ENCODE assay signal across 16 cellular contexts in the genomic region with DNA sequence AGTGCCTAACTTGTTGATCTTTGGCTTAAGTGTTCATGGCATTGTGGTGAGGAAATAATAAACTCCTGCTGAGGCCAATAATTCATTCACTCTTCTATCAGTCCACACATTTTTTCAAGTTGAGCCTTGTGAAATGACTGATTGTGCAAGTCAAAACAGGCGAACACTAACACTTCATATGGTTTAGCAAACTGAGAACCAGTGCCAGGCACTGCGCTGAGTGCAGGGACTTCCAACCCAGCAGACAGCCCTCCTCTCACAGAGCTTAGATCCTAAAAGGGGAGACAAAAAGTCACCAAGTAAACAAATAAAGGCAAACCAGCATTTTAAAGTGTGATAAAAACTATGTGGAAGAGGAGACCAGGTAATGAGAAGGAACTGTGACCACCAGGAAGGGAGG.
DNase-seq lines count a peak whose midpoint lies in the region; ATAC-seq and TF ChIP-seq lines count a peak whose summit lies in the region.
"Had no signal": no experiment of that assay in that cellular context is flagged by ENCODE, and none has a peak within 500 bp of the region (broad histone marks: within the 10 kb centered on the region; RNA-seq: fewer than 3 reads in every experiment).

No MANE protein-coding gene starts in this region.

- 71 to 81% (median 73%) methylated on average over 2 of the region's 2 CpGs for WGBS in heart left ventricle, 4 donors

- H3K9me3 ChIP-seq in heart left ventricle, result peaks cover 0 to 6% (median 0%) of the 10 kb centered on the region in 12 donors

- ATAC-seq in left ventricle myocardium superior (peak; percentile 48), heart left ventricle (no peak), left lobe of liver (peak; percentile 59), omental fat pad (ENCODE audit: low FRiP score) (peak; percentile 48), HG03571 (IDR thresholded peaks at IDR 0.05; ENCODE audit: unreplicated experiment) (no peak), HG02885 (IDR thresholded peaks at IDR 0.05; ENCODE audit: poor library complexity, unreplicated experiment) (no peak)
- ATAC-seq: HCT116 had no signal

- H3K4me3 ChIP-seq in heart left ventricle, result no peak overlapping the region

- H3K27me3 ChIP-seq in heart left ventricle, result no peaks in the 10 kb centered on the region

- intact Hi-C loops in left ventricle myocardium superior (cut with micrococcal nuclease), result no loop called here
- intact Hi-C loops in heart left ventricle (cut with DNase I), result no loop called here

- no peak for TF ChIP-seq POLR2A in heart left ventricle (IDR thresholded peaks at IDR 0.05)

- no peaks in the 10 kb centered on the region for H3K36me3 ChIP-seq in heart left ventricle

- H3K4me1 ChIP-seq in heart left ventricle, result no peaks in the 10 kb centered on the region

- TF ChIP-seq CTCF in heart left ventricle (IDR thresholded peaks at IDR 0.05) (no peak), omental fat pad (IDR thresholded peaks at IDR 0.05) (no peak)

- H3K27ac ChIP-seq in heart left ventricle, result no peak overlapping the region

- DNase-seq in left ventricle myocardium superior (peak; percentile 33), heart left ventricle (no peak), left lobe of liver (ENCODE audit: low spot score) (no peak), omental fat pad (ENCODE audit: low spot score) (no peak)
- DNase-seq in stimulated activated CD4-positive, alpha-beta T cell treated with anti-CD3 and anti-CD28 coated beads, Interleukin-2, amount 100 ng/mL, for 24 hours, result no peak
- DNase-seq: CD4-positive, CD25-positive, alpha-beta regulatory T cell; EL; GF-D8; NCI-H1105 treated with DMSO at 0.1 percent for 48 hours; NCI-H1694 treated with DMSO at 0.1 percent for 48 hours; NCI-H2081 treated with DMSO at 0.1 percent for 48 hours; NCI-H774; OCI-M1 had no signal

Comparison
In these comparisons a context has a peak if more than half of its experiments do, and no peak if none do; other contexts are left out.
1. ATAC-seq: peak in left ventricle myocardium superior (single experiment), left lobe of liver (single experiment) and omental fat pad (single experiment); none in heart left ventricle (0 of 4), HG03571 (single experiment) and HG02885 (single experiment).